Comparison of ENCODE assay signal across 15 cellular contexts in genomic region chr5:14595877-14596276, GRCh38. TPM values are rescaled to one million over a fixed set of nuclear protein-coding genes. Genes with fewer than 3 reads are reported as not detected.
DNase-seq lines count a peak whose midpoint lies in the region; ATAC-seq, FAIRE-seq and TF ChIP-seq lines count a peak whose summit lies in the region.
"Had no signal": no experiment of that assay in that cellular context is flagged by ENCODE, and none has a peak within 500 bp of the region (broad histone marks: within the 10 kb centered on the region; RNA-seq: fewer than 3 reads in every experiment).

No MANE protein-coding gene starts in this region.

- peak; percentile 55 for ATAC-seq in Right ventricle myocardium superior (ENCODE audit: poor library complexity)
- ATAC-seq in heart right ventricle, result no peak
- ATAC-seq in GM12878, result peak; percentile 14
- ATAC-seq: WTC11 had no signal

- H3K4me2 ChIP-seq in Loucy (ENCODE audit: low read depth, low read length, poor library complexity, severe bottlenecking), result peak overlapping the region; percentile 82
- peak overlapping the region; percentile 85 for H3K4me2 ChIP-seq in GM12878 (ENCODE audit: control insufficient read depth, insufficient read depth)
- H3K4me2 ChIP-seq in SK-N-SH, result no peak overlapping the region

- H3F3A ChIP-seq in Loucy (ENCODE audit: low read depth), result peaks cover 11% of the 10 kb centered on the region; the same call in 1 of the 2 replicates
- no peaks in the 10 kb centered on the region for H3F3A ChIP-seq in SK-N-SH (replicated peaks; ENCODE audit: insufficient read depth)

- TF ChIP-seq RAD21 in GM12878 (IDR thresholded peaks at IDR 0.05; ENCODE audit: insufficient read depth, low read depth, low read length), result no peak
- no peak for TF ChIP-seq RAD21 in SK-N-SH (IDR thresholded peaks at IDR 0.05; ENCODE audit: low read length)

- H3K36me3 ChIP-seq in heart right ventricle (no peaks in the 10 kb centered on the region), Loucy (ENCODE audit: insufficient read depth, low read length) (peaks cover 1% of the 10 kb centered on the region; the same call in 1 of the 2 replicates), GM12878 (ENCODE audit: control insufficient read depth in 2 of 2, insufficient read depth in 2 of 2, low read length in 1 of 2) (no peaks in the 10 kb centered on the region), thymus (ENCODE audit: control insufficient read depth, insufficient read depth) (no peaks in the 10 kb centered on the region), SK-N-SH (replicated peaks in 1 of 2; ENCODE audit: control insufficient read depth in 1 of 2, insufficient read depth in 2 of 2, low read length in 1 of 2) (no peaks in the 10 kb centered on the region), sigmoid colon (no peaks in the 10 kb centered on the region)
- H3K36me3 ChIP-seq: SJSA1, vagina had no signal

- H3K79me2 ChIP-seq in Loucy (ENCODE audit: insufficient read depth, low read length) (peaks cover 82% of the 10 kb centered on the region), GM12878 (ENCODE audit: control insufficient read depth, insufficient read depth, low read length) (peaks cover 1% of the 10 kb centered on the region; the same call in 1 of the 2 replicates), SK-N-SH (ENCODE audit: insufficient read depth) (no peaks in the 10 kb centered on the region)

- H2AFZ ChIP-seq in Loucy (ENCODE audit: low read length) (no peak overlapping the region), GM12878 (ENCODE audit: control insufficient read depth, low read depth, low read length) (peak overlapping the region; percentile 21), SK-N-SH (ENCODE audit: low read depth) (no peak overlapping the region)

- WGBS in heart right ventricle, 2 donors, result 34 to 48% methylated on average over 1 of the region's 1 CpG
- WGBS in GM12878 (ENCODE audit: insufficient coverage, insufficient replicate concordance, low lambda C conversion rate, missing lambda C conversion rate), result 0% methylated on average over 1 of the region's 1 CpG
- WGBS in thymus, result 34% methylated on average over 1 of the region's 1 CpG
- WGBS in SK-N-SH (ENCODE audit: low lambda C conversion rate), result 22% methylated on average over 1 of the region's 1 CpG
- 32 to 84% methylated on average over 1 of the region's 1 CpG for WGBS in sigmoid colon, 2 donors

- BruUV-seq in GM12878 (replicated peaks; lab: Mats Ljungman, UMichigan), result no TSS peak

- no peaks in the 10 kb centered on the region for H3K9me3 ChIP-seq in heart right ventricle
- no peaks in the 10 kb centered on the region for H3K9me3 ChIP-seq in Loucy (ENCODE audit: insufficient read depth, low read depth, low read length)
- no peaks in the 10 kb centered on the region for H3K9me3 ChIP-seq in GM12878 (replicated peaks; ENCODE audit: control insufficient read depth, insufficient read depth, low read length)
- H3K9me3 ChIP-seq in thymus (ENCODE audit: control insufficient read depth), result no peaks in the 10 kb centered on the region
- no peaks in the 10 kb centered on the region for H3K9me3 ChIP-seq in SK-N-SH
- H3K9me3 ChIP-seq in sigmoid colon, result no peaks in the 10 kb centered on the region
- H3K9me3 ChIP-seq: SJSA1, vagina had no signal

- TF ChIP-seq POLR2A in GM12878 (IDR thresholded peaks at IDR 0.05; ENCODE audit: low read depth, low read length), result no peak
- TF ChIP-seq POLR2A in sigmoid colon (IDR thresholded peaks at IDR 0.05), result no peak

- in situ Hi-C loops in GM12878 (cut with MboI), result no loop called here

- H3K9ac ChIP-seq in Loucy (ENCODE audit: low read depth, low read length, poor library complexity, severe bottlenecking) (peak overlapping the region; percentile 60), GM12878 (ENCODE audit: control insufficient read depth, insufficient read depth, low read length) (peak overlapping the region; percentile 37), SK-N-SH (no peak overlapping the region)

- no peak for DNase-seq in Right ventricle myocardium superior
- no peak for DNase-seq in heart right ventricle
- no peak for DNase-seq in GM12878 (ENCODE audit: low read depth, low spot score)
- DNase-seq in dedifferentiated amniotic fluid mesenchymal stem cell (ENCODE audit: extremely low spot score), result no peak
- no peak for DNase-seq in SK-N-SH
- DNase-seq in sigmoid colon, result no peak
- DNase-seq: NCI-H2107; NCI-H82; stimulated activated CD4-positive, alpha-beta T cell treated with anti-CD3 and anti-CD28 coated beads, Interleukin-1b, Interleukin-23, amount 100 ng/mL, for 48 hours had no signal

- TF ChIP-seq CTCF in heart right ventricle (IDR thresholded peaks at IDR 0.05) (peak in 1 of 9 donors; percentile 18), Loucy (conservative IDR thresholded peaks at IDR 0.05; ENCODE audit: low read length) (0 out of 2 replicates have a peak, but pooled peaks have one; percentile 18), GM12878 (IDR thresholded peaks at IDR 0.05 in 2 of 3, conservative IDR thresholded peaks at IDR 0.05 in 1 of 3; ENCODE audit: control insufficient read depth in 2 of 3, extremely low read depth in 1 of 3, insufficient read depth in 1 of 3, low read depth in 3 of 3, low read length in 3 of 3) (no peak), SK-N-SH (IDR thresholded peaks at IDR 0.05) (no peak), sigmoid colon (IDR thresholded peaks at IDR 0.05) (no peak)

- POLR2A ChIA-PET in GM12878 (lab: Charles Lee) (interaction anchor here (0.6 kb wide), 1 partner anchor 53 kb away, joined by 3 read pairs; no protein-coding TSS in a partner anchor), SK-N-SH (lab: Yijun Ruan, JAX) (no interaction called here)

- H3K27ac ChIP-seq in heart right ventricle (peak overlapping the region in 1 of 10 donors; percentile 80), GM12878 (ENCODE audit: control insufficient read depth, insufficient read depth) (peak overlapping the region; percentile 67), thymus (ENCODE audit: low read depth) (peak overlapping the region; percentile 78), SK-N-SH (ENCODE audit: low read depth in 2 of 2, low read length in 1 of 2) (peak overlapping the region in 1 of 2 experiments; percentile 98; a peak in 2 of 4 replicates), sigmoid colon (peak overlapping the region in 1 of 4 donors; percentile 3)
- H3K27ac ChIP-seq: SJSA1, vagina had no signal

- RAD21 ChIA-PET in GM12878 (lab: Charles Lee; ENCODE audit: unreplicated experiment), result no interaction called here

- peaks cover 0 to 74% (median 0%) of the 10 kb centered on the region in 9 donors for H3K4me1 ChIP-seq in heart right ventricle
- H3K4me1 ChIP-seq in Loucy (ENCODE audit: insufficient read depth, low read length, poor library complexity, severe bottlenecking), result peaks cover 71% of the 10 kb centered on the region
- peaks cover 59% of the 10 kb centered on the region for H3K4me1 ChIP-seq in GM12878 (ENCODE audit: control insufficient read depth, insufficient read depth, low read length)
- peaks cover 11% of the 10 kb centered on the region for H3K4me1 ChIP-seq in thymus (ENCODE audit: control insufficient read depth, insufficient read depth, low read length)
- peaks cover 0 to 47% of the 10 kb centered on the region in 2 experiments; a peak in 2 of 4 replicates for H3K4me1 ChIP-seq in SK-N-SH (ENCODE audit: control insufficient read depth in 1 of 2, insufficient read depth in 2 of 2, low read depth in 1 of 2, low read length in 1 of 2)
- H3K4me1 ChIP-seq in sigmoid colon, result no peaks in the 10 kb centered on the region
- H3K4me1 ChIP-seq: SJSA1, vagina had no signal

- no peak for FAIRE-seq in GM12878 (lab: Jason Lieb, UNC)
- FAIRE-seq: keratinocyte had no signal

- H4K20me1 ChIP-seq in Loucy (ENCODE audit: insufficient read depth, low read length, poor library complexity, severe bottlenecking), result no peaks in the 10 kb centered on the region
- no peaks in the 10 kb centered on the region for H4K20me1 ChIP-seq in GM12878 (ENCODE audit: control insufficient read depth, insufficient read depth)
- H4K20me1 ChIP-seq in SK-N-SH (ENCODE audit: insufficient read depth), result no peaks in the 10 kb centered on the region

- H3K4me3 ChIP-seq in heart right ventricle (no peak overlapping the region), Loucy (ENCODE audit: low read length, poor library complexity, severe bottlenecking) (peak overlapping the region; percentile 67), GM12878 (peak overlapping the region; percentile 25; the same call in 1 of the 2 replicates), thymus (ENCODE audit: low read length) (no peak overlapping the region), SK-N-SH (ENCODE audit: low read depth in 2 of 2, low read length in 1 of 2) (no peak overlapping the region), sigmoid colon (no peak overlapping the region)
- H3K4me3 ChIP-seq: SJSA1, vagina had no signal

- intact Hi-C loops in Right ventricle myocardium superior (cut with DNase I), result no loop called here
- intact Hi-C loops in heart right ventricle (cut with DNase I), result no loop called here
- intact Hi-C loops in GM12878 (cut with micrococcal nuclease; ENCODE audit: unreplicated experiment), result no loop called here
- intact Hi-C loops in sigmoid colon (cut with DNase I), result no loop called here

- TF ChIP-seq EP300 in GM12878 (IDR thresholded peaks at IDR 0.05; ENCODE audit: borderline replicate concordance in 1 of 2, control insufficient read depth in 1 of 2, low read depth in 2 of 2, low read length in 2 of 2), result no peak
- no peak for TF ChIP-seq EP300 in SK-N-SH (IDR thresholded peaks at IDR 0.05; ENCODE audit: borderline replicate concordance in 1 of 2, low read depth in 1 of 2, low read length in 1 of 2)
- no peak for TF ChIP-seq EP300 in sigmoid colon (IDR thresholded peaks at IDR 0.05)

- SMC1A ChIA-PET in GM12878 (lab: Charles Lee; ENCODE audit: uncharacterized antibody, unreplicated experiment), result no interaction called here

- H3K27me3 ChIP-seq in heart right ventricle, result no peaks in the 10 kb centered on the region
- no peaks in the 10 kb centered on the region for H3K27me3 ChIP-seq in Loucy (ENCODE audit: insufficient read depth, low read length, poor library complexity, severe bottlenecking)
- H3K27me3 ChIP-seq in GM12878 (replicated peaks in 1 of 2; ENCODE audit: control insufficient read depth in 2 of 2, insufficient read depth in 2 of 2, low read length in 1 of 2), result no peaks in the 10 kb centered on the region
- H3K27me3 ChIP-seq in thymus (ENCODE audit: control insufficient read depth, insufficient read depth), result no peaks in the 10 kb centered on the region
- no peaks in the 10 kb centered on the region; the same call in 1 of the 2 replicates for H3K27me3 ChIP-seq in SK-N-SH (ENCODE audit: insufficient read depth)
- no peaks in the 10 kb centered on the region for H3K27me3 ChIP-seq in sigmoid colon
- H3K27me3 ChIP-seq: vagina had no signal

- CTCF ChIA-PET in GM12878 (lab: Yijun Ruan, JAX), result no interaction called here
- CTCF ChIA-PET in SK-N-SH (lab: Yijun Ruan, JAX), result no interaction called here

- H3K9me2 ChIP-seq in Loucy (replicated peaks; ENCODE audit: low read depth, low read length), result no peaks in the 10 kb centered on the region
- no peaks in the 10 kb centered on the region for H3K9me2 ChIP-seq in SK-N-SH

RNA-seq across cellular contexts. Expression of gene OTULINL, which starts 14.3 kb away (rescaled TPM):
- total RNA-seq in Right ventricle myocardium superior (4.9 TPM), heart right ventricle (1 to 10 TPM in 7 of 10 donors, under 1 TPM in 3; 0.80 to 9.5 (median 1.9) TPM), GM12878 (2014; rRNA removed) (1.7 and 1.8 TPM in 2 replicates), GM12878 (2014; rRNA removed; fragmentation: Illumina TruSeq; extraction: Trizol) (2.1 and 2.3 TPM in 2 replicates), GM12878 (2021) (3.1 and 4.7 TPM in 2 replicates), sigmoid colon (1 to 10 TPM; 1.9 to 5.7 (median 5.1) TPM)
- polyA plus RNA-seq in heart right ventricle (1 to 10 TPM in 1 of 2 donors, under 1 TPM in 1; 0.29 to 1.0 TPM), GM12878 (2011; rRNA removed) (0.60 and 0.94 TPM in 2 replicates), GM12878 (2014; fragmentation: Illumina TruSeq; extraction: Trizol) (1.8 and 4.5 TPM in 2 replicates), GM12878 (2014; fragmentation: Nextera tagmentation; extraction: Ambion mirVana) (1 to 10 TPM in 1 of 2 experiments, under 1 TPM in 1; 0.79 to 1.3 TPM), GM12878 (2014; rRNA removed) (1.7 and 1.9 TPM in 2 replicates), GM12878 (2016; fragmentation: Nextera tagmentation; extraction: Ambion mirVana) (1 to 10 TPM; 3.6 to 4.0 TPM), thymus (9.1 TPM), SK-N-SH (2012; rRNA removed) (0.26 and 0.62 TPM in 2 replicates), sigmoid colon (10 to 100 TPM; 10.2 to 21.1 (median 12.5) TPM)
- 0.32 and 0.46 TPM in 2 replicates for total RNA-seq in GM12878 (2013; cell fraction: nucleolus; rRNA removed)
- 1.2 TPM for polyA plus RNA-seq in GM12878 (2011; ENCODE audit: low read depth)
- 0.19 and 0.27 TPM in 2 replicates for polyA plus RNA-seq in GM12878 (2011; cell fraction: cytosol; rRNA removed)
- 0.12 and 0.28 TPM in 2 replicates for polyA plus RNA-seq in GM12878 (2011; cell fraction: nucleus; rRNA removed)
- polyA plus RNA-seq in GM12878 (2012), result 1.4 TPM in 2 replicates
- polyA minus RNA-seq in GM12878 (2011; rRNA and poly(A)+ RNA removed), result 0.15 and 0.22 TPM in 2 replicates
- polyA minus RNA-seq in GM12878 (2011; cell fraction: cytosol; rRNA and poly(A)+ RNA removed), result 0.83 TPM in 1 of 2 replicates, not detected in the other
- polyA minus RNA-seq in GM12878 (2011; cell fraction: nucleus; rRNA and poly(A)+ RNA removed), result 0.10 and 0.24 TPM in 2 replicates
- polyA plus RNA-seq in SK-N-SH (2012; cell fraction: cytosol; rRNA removed), result 0.36 and 0.39 TPM in 2 replicates
- polyA plus RNA-seq in SK-N-SH (2012; cell fraction: nucleus; rRNA removed), result 0.09 and 0.12 TPM in 2 replicates

Comparison
In these comparisons a context has a peak if more than half of its experiments do, and no peak if none do; other contexts are left out.
1. ATAC-seq: peak in Right ventricle myocardium superior (single experiment) and GM12878 (single experiment); none in heart right ventricle (0 of 8).
2. H3K4me3 ChIP-seq: peak in Loucy (single experiment) and GM12878 (single experiment); none in heart right ventricle (0 of 10), thymus (single experiment), SK-N-SH (0 of 2) and sigmoid colon (0 of 4).